Comparison of ENCODE assay signal across 1 cellular context in the genomic region with DNA sequence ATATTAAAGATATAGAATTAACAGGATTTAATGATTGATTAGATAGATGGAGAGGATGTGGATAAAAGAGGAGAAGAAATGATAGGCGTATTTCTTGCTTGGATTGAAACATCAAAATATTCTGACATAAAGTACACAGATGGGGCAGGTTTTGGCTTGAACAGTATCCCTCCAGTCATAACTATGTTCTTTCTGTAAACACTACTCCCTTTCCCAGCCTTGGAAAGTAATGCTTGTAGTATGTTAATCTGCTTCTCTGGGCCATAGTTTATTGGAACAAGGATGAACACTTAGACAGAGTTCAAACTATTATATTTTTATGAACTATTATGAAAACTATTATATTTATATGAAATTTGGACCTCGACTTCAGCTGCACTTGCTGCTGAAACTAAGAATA.
TF ChIP-seq lines count a peak whose summit lies in the region.

No MANE protein-coding gene starts in this region.

TF ChIP-seq in IMR-90, 13 proteins besides CTCF, POLR2A, EP300 and RAD21 (continued from another document):
- TF ChIP-seq FOS (IDR thresholded peaks at IDR 0.05; ENCODE audit: low read depth, low read length) (no peak), RCOR1 (IDR thresholded peaks at IDR 0.05; ENCODE audit: insufficient replicate concordance, low read length) (no peak), SMC3 (IDR thresholded peaks at IDR 0.05; ENCODE audit: low read depth, low read length) (no peak), RFX5 (IDR thresholded peaks at IDR 0.05; ENCODE audit: low read depth, low read length) (no peak), BHLHE40 (IDR thresholded peaks at IDR 0.05; ENCODE audit: low read depth, low read length) (no peak), MAZ (IDR thresholded peaks at IDR 0.05; ENCODE audit: borderline replicate concordance, low read depth, low read length) (no peak), USF2 (IDR thresholded peaks at IDR 0.05; ENCODE audit: low read depth, low read length) (no peak), CHD1 (IDR thresholded peaks at IDR 0.05; ENCODE audit: low read depth, low read length) (no peak), CEBPB (IDR thresholded peaks at IDR 0.05; ENCODE audit: low read depth, low read length) (no peak)
- TF ChIP-seq, protein P1, sequence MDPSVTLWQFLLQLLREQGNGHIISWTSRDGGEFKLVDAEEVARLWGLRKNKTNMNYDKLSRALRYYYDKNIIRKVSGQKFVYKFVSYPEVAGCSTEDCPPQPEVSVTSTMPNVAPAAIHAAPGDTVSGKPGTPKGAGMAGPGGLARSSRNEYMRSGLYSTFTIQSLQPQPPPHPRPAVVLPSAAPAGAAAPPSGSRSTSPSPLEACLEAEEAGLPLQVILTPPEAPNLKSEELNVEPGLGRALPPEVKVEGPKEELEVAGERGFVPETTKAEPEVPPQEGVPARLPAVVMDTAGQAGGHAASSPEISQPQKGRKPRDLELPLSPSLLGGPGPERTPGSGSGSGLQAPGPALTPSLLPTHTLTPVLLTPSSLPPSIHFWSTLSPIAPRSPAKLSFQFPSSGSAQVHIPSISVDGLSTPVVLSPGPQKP (IDR thresholded peaks at IDR 0.05; ENCODE audit: borderline replicate concordance, low read depth, low read length), result no peak
